Comparison of ENCODE assay signal across 9 cellular contexts in the genomic region with DNA sequence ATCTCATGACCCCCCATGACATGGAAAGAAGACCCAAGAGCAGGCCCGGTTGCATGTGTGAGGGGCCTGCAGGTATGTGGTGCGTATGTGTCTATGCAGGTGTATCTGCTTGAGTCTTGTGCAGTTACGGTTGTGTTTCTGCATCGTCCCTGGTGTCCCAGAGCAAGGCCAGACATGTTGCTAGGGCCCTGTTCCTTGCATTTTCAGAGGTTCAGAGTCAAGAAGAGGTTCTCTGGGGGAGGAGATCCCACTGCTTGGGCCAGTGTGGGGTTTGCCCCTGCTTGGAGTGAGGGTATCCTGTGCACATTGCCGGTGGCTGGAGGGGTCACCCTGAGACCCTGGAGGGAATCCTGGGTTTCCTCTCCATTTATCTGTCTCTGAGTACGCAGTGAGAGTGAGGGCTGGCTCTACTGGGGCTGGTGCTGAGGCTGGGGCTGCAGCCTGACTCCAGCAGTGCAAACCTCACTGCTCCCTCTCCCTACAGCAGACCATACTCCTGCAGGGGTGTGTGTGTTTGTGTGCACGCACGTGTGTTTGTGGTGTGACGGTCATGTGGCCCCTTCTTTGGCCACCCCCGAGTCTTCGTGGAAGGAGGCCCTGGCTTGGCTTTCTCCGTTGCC. TPM values are rescaled to one million over a fixed set of nuclear protein-coding genes. Genes with fewer than 3 reads are reported as not detected.
A peak's percentile ranks its signal among the peaks of the same experiment; 100 is the strongest.
DNase-seq lines count a peak whose midpoint lies in the region; ATAC-seq and TF ChIP-seq lines count a peak whose summit lies in the region.
"Had no signal": no experiment of that assay in that cellular context is flagged by ENCODE, and none has a peak within 500 bp of the region (broad histone marks: within the 10 kb centered on the region; RNA-seq: fewer than 3 reads in every experiment).

No MANE protein-coding gene starts in this region.

- H3K9me3 ChIP-seq in skeletal muscle satellite cell (replicated peaks; ENCODE audit: low read length): no peaks in the 10 kb centered on the region
- H3K9me3 ChIP-seq: SJSA1 had no signal

- H3K4me1 Mint-ChIP-seq in GM23338: peaks cover 57% of the 10 kb centered on the region
- H3K4me1 Mint-ChIP-seq in activated CD8-positive, alpha-beta T cell treated with anti-CD3 and anti-CD28 coated beads, Interleukin-2, amount 10 ng/mL, durations not matched to agents 7 days and 5 days (ENCODE audit: low read depth): peaks cover 71% of the 10 kb centered on the region
- H3K4me1 Mint-ChIP-seq in glutamatergic neuron (ENCODE audit: low read depth, unreplicated experiment): peaks cover 31% of the 10 kb centered on the region

- H3K4me3 ChIP-seq in GM23338 (no peak overlapping the region), skeletal muscle satellite cell (ENCODE audit: low read length) (peak overlapping the region; percentile 88)
- H3K4me3 ChIP-seq: SJSA1 had no signal

- H4K20me1 ChIP-seq in GM23338 (replicated peaks; ENCODE audit: insufficient read depth): peaks cover 13% of the 10 kb centered on the region; the same call in 1 of the 2 replicates

- CTCF ChIA-PET in activated CD8-positive, alpha-beta T cell treated with anti-CD3 and anti-CD28 coated beads, Interleukin-2, amount 10 ng/mL, durations not matched to agents 7 days and 5 days (lab: Charles Lee): interaction anchor here (4.6 kb wide), 1 partner anchor 64 kb away, joined by 48 read pairs; the partner anchor contains the start of genes ARL3 and SFXN2

- H3K4me2 ChIP-seq in GM23338: no peak overlapping the region
- peak overlapping the region; percentile 79 for H3K4me2 ChIP-seq in skeletal muscle satellite cell (ENCODE audit: low read length)

- H2AFZ ChIP-seq in GM23338: no peak overlapping the region

- H3K27me3 Mint-ChIP-seq in GM23338 (ENCODE audit: insufficient read depth, low read depth, poor library complexity): peaks cover 30% of the 10 kb centered on the region
- no peaks in the 10 kb centered on the region for H3K27me3 Mint-ChIP-seq in activated CD8-positive, alpha-beta T cell treated with anti-CD3 and anti-CD28 coated beads, Interleukin-2, amount 10 ng/mL, durations not matched to agents 7 days and 5 days (ENCODE audit: low read depth)
- H3K27me3 Mint-ChIP-seq in glutamatergic neuron (ENCODE audit: unreplicated experiment): peaks cover 25% of the 10 kb centered on the region

- H3K9me2 ChIP-seq in GM23338 (ENCODE audit: insufficient read depth): no peaks in the 10 kb centered on the region

- peaks cover 36% of the 10 kb centered on the region for H3K4me1 ChIP-seq in GM23338 (ENCODE audit: insufficient read depth)
- H3K4me1 ChIP-seq in skeletal muscle satellite cell (ENCODE audit: control insufficient read depth, insufficient read depth, low read length): peaks cover 45% of the 10 kb centered on the region

- H3K9ac ChIP-seq in skeletal muscle satellite cell (ENCODE audit: low read depth, low read length): peak overlapping the region; percentile 92

- H3K27ac ChIP-seq in GM23338 (ENCODE audit: low read depth): 0 out of 2 replicates have a peak overlapping the region, but pooled peaks have one; percentile 45
- H3K27ac ChIP-seq: SJSA1 had no signal

- H3K36me3 ChIP-seq in GM23338 (ENCODE audit: insufficient read depth) (no peaks in the 10 kb centered on the region), skeletal muscle satellite cell (ENCODE audit: insufficient read depth, low read length) (peaks cover 28% of the 10 kb centered on the region)

- H3K27ac Mint-ChIP-seq in GM23338 (no peak overlapping the region; the same call in 1 of the 2 replicates), glutamatergic neuron (ENCODE audit: unreplicated experiment) (peak overlapping the region; percentile 83)
- H3K27ac Mint-ChIP-seq in activated CD8-positive, alpha-beta T cell treated with anti-CD3 and anti-CD28 coated beads, Interleukin-2, amount 10 ng/mL, durations not matched to agents 7 days and 5 days: peak overlapping the region; percentile 94

- TF ChIP-seq CTCF in GM23338 (conservative IDR thresholded peaks at IDR 0.05; ENCODE audit: low read depth in 2 of 2): no peak
- TF ChIP-seq CTCF in glutamatergic neuron (IDR thresholded peaks at IDR 0.05; ENCODE audit: partially characterized antibody, unreplicated experiment): no peak
- TF ChIP-seq CTCF in GM10266 (IDR thresholded peaks at IDR 0.05; ENCODE audit: control insufficient read depth, insufficient read depth, low read depth, missing control alignments): no peak

- 0 out of 2 replicates have a peak, but pooled peaks cover 3% of the 10 kb centered on the region for H3K27me3 ChIP-seq in GM23338 (ENCODE audit: insufficient read depth)
- H3K27me3 ChIP-seq in skeletal muscle satellite cell (ENCODE audit: control insufficient read depth, insufficient read depth, low read length): no peaks in the 10 kb centered on the region
- H3K27me3 ChIP-seq: SJSA1 had no signal

- H3K79me2 ChIP-seq in GM23338 (replicated peaks; ENCODE audit: insufficient read depth): peaks cover 78% of the 10 kb centered on the region

- in situ Hi-C loops in ACHN (cut with HindIII; ENCODE audit: low pct_ligation_motif_present, low pct_unique_long_range_greater_than_20kb, low sequenced_read_pairs): no loop called here

- no peak for ATAC-seq in GM23338
- ATAC-seq in activated CD8-positive, alpha-beta T cell treated with anti-CD3 and anti-CD28 coated beads, Interleukin-2, amount 10 ng/mL, durations not matched to agents 7 days and 5 days: no peak

- H3K9me3 Mint-ChIP-seq in GM23338 (no peaks in the 10 kb centered on the region), glutamatergic neuron (ENCODE audit: unreplicated experiment) (peaks cover 23% of the 10 kb centered on the region)
- no peaks in the 10 kb centered on the region for H3K9me3 Mint-ChIP-seq in activated CD8-positive, alpha-beta T cell treated with anti-CD3 and anti-CD28 coated beads, Interleukin-2, amount 10 ng/mL, durations not matched to agents 7 days and 5 days (ENCODE audit: insufficient read depth)

- peaks cover 4% of the 10 kb centered on the region; the same call in 1 of the 3 replicates for H3K36me3 Mint-ChIP-seq in GM23338 (ENCODE audit: low read depth)
- H3K36me3 Mint-ChIP-seq in activated CD8-positive, alpha-beta T cell treated with anti-CD3 and anti-CD28 coated beads, Interleukin-2, amount 10 ng/mL, durations not matched to agents 7 days and 5 days (ENCODE audit: low read depth): peaks cover 39% of the 10 kb centered on the region
- no peaks in the 10 kb centered on the region for H3K36me3 Mint-ChIP-seq in glutamatergic neuron (ENCODE audit: unreplicated experiment)

- H3F3A ChIP-seq in GM23338 (replicated peaks; ENCODE audit: low read depth): 0 out of 2 replicates have a peak, but pooled peaks cover 4% of the 10 kb centered on the region

- no peak overlapping the region for H3K4me3 Mint-ChIP-seq in GM23338
- peak overlapping the region; percentile 99 for H3K4me3 Mint-ChIP-seq in activated CD8-positive, alpha-beta T cell treated with anti-CD3 and anti-CD28 coated beads, Interleukin-2, amount 10 ng/mL, durations not matched to agents 7 days and 5 days
- H3K4me3 Mint-ChIP-seq in glutamatergic neuron (ENCODE audit: unreplicated experiment): peak overlapping the region; percentile 99

- DNase-seq in GM23338 (ENCODE audit: low spot score): no peak
- DNase-seq in activated CD8-positive, alpha-beta T cell treated with anti-CD3 and anti-CD28 coated beads, Interleukin-2, amount 10 ng/mL, durations not matched to agents 7 days and 5 days: no peak
- no peak for DNase-seq in glutamatergic neuron
- DNase-seq in activated gamma-delta T cell (lab: John Stamatoyannopoulos, UW): no peak
- no peak for DNase-seq in ACHN
- no peak for DNase-seq in GM10266 (ENCODE audit: extremely low spot score)
- DNase-seq in CD1c-positive myeloid dendritic cell (ENCODE audit: extremely low spot score): no peak

- POLR2A ChIA-PET in activated CD8-positive, alpha-beta T cell treated with anti-CD3 and anti-CD28 coated beads, Interleukin-2, amount 10 ng/mL, durations not matched to agents 7 days and 5 days (lab: Charles Lee): interaction anchor here (4.9 kb wide), 1 partner anchor 22 kb away, joined by 35 read pairs; no protein-coding TSS in a partner anchor

TF ChIP-seq in GM23338, 12 proteins besides CTCF, POLR2A, EP300 and RAD21 (continues in another document):
- TF ChIP-seq STAT1 (IDR thresholded peaks at IDR 0.05; ENCODE audit: unreplicated experiment) (no peak), ZNF114 (CRISPR knock-in tag; IDR thresholded peaks at IDR 0.05) (no peak), ZNF331 (CRISPR knock-in tag; IDR thresholded peaks at IDR 0.05; ENCODE audit: low read depth) (no peak), POLR2AphosphoS5 (IDR thresholded peaks at IDR 0.05; ENCODE audit: low read depth) (no peak), JUNB (IDR thresholded peaks at IDR 0.05; ENCODE audit: unreplicated experiment) (no peak), ETS1 (IDR thresholded peaks at IDR 0.05) (no peak), NANOG (IDR thresholded peaks at IDR 0.05; ENCODE audit: borderline replicate concordance) (no peak), EZH2 (IDR thresholded peaks at IDR 0.05; ENCODE audit: low read depth, unreplicated experiment) (no peak), EZH2phosphoT487 (IDR thresholded peaks at IDR 0.05; ENCODE audit: unreplicated experiment) (no peak)

RNA-seq across cellular contexts. Expression of gene TRIM8, which starts 4.1 kb away (rescaled TPM):
- total RNA-seq in GM23338 (2014; rRNA removed; shearing (Covaris generic)): 33.4 and 36.7 TPM in 2 replicates
- polyA plus RNA-seq in GM23338 (2016; fragmentation: Nextera tagmentation; extraction: Ambion mirVana): 15.1 and 20.2 TPM in 2 replicates
- total RNA-seq in activated CD8-positive, alpha-beta T cell treated with anti-CD3 and anti-CD28 coated beads, Interleukin-2, amount 10 ng/mL, durations not matched to agents 7 days and 5 days: 10 to 100 TPM; 45.0 to 47.1 TPM
- 74.8 TPM for total RNA-seq in glutamatergic neuron (ENCODE audit: unreplicated experiment)
- total RNA-seq in skeletal muscle satellite cell (2012; rRNA removed): 62.9 and 69.2 TPM in 2 replicates
